Comparison of ENCODE assay signal across 9 cellular contexts in genomic region chrX:16671005-16671404, GRCh38. TPM values are rescaled to one million over a fixed set of nuclear protein-coding genes. Genes with fewer than 3 reads are reported as not detected.
DNase-seq lines count a peak whose midpoint lies in the region; ATAC-seq and TF ChIP-seq lines count a peak whose summit lies in the region.
"Had no signal": no experiment of that assay in that cellular context is flagged by ENCODE, and none has a peak within 500 bp of the region (broad histone marks: within the 10 kb centered on the region; RNA-seq: fewer than 3 reads in every experiment).

No MANE protein-coding gene starts in this region.

- H3K27me3 Mint-ChIP-seq in activated naive CD8-positive, alpha-beta T cell treated with anti-CD3 and anti-CD28 coated beads, Interleukin-2, amount 10 ng/mL, durations not matched to agents 7 days and 5 days = no peaks in the 10 kb centered on the region
- H3K27me3 Mint-ChIP-seq in activated naive CD8-positive, alpha-beta T cell treated with anti-CD3 and anti-CD28 coated beads for 36 hours = no peaks in the 10 kb centered on the region
- H3K27me3 Mint-ChIP-seq: activated naive CD8-positive, alpha-beta T cell had no signal

- peak; percentile 17 for TF ChIP-seq CTCF in NB4 (IDR thresholded peaks at IDR 0.05; ENCODE audit: low read depth, low read length)

- H3K36me3 Mint-ChIP-seq in activated naive CD8-positive, alpha-beta T cell treated with anti-CD3 and anti-CD28 coated beads, Interleukin-2, amount 10 ng/mL, durations not matched to agents 7 days and 5 days = no peaks in the 10 kb centered on the region
- H3K36me3 Mint-ChIP-seq in activated naive CD8-positive, alpha-beta T cell treated with anti-CD3 and anti-CD28 coated beads for 36 hours = peaks cover 5% of the 10 kb centered on the region
- H3K36me3 Mint-ChIP-seq: activated naive CD8-positive, alpha-beta T cell had no signal

- POLR2A ChIA-PET in activated naive CD8-positive, alpha-beta T cell treated with anti-CD3 and anti-CD28 coated beads, Interleukin-2, amount 10 ng/mL, durations not matched to agents 7 days and 5 days (lab: Charles Lee) = no interaction called here

- no peak overlapping the region for H3K4me3 Mint-ChIP-seq in activated naive CD8-positive, alpha-beta T cell treated with anti-CD3 and anti-CD28 coated beads, Interleukin-2, amount 10 ng/mL, durations not matched to agents 7 days and 5 days
- no peak overlapping the region for H3K4me3 Mint-ChIP-seq in activated naive CD8-positive, alpha-beta T cell treated with anti-CD3 and anti-CD28 coated beads for 36 hours
- H3K4me3 Mint-ChIP-seq: activated naive CD8-positive, alpha-beta T cell had no signal

- H3K4me3 ChIP-seq in NB4 (ENCODE audit: low read depth, low read length) (no peak overlapping the region), aorta (ENCODE audit: low read length in 2 of 2) (no peak overlapping the region)

- H3K9me3 ChIP-seq in aorta (ENCODE audit: control insufficient read depth, low read length) = no peaks in the 10 kb centered on the region

- DNase-seq in activated naive CD8-positive, alpha-beta T cell treated with anti-CD3 and anti-CD28 coated beads, Interleukin-2, amount 10 ng/mL, durations not matched to agents 7 days and 5 days = no peak
- no peak for DNase-seq in activated naive CD8-positive, alpha-beta T cell treated with anti-CD3 and anti-CD28 coated beads for 36 hours
- peak; percentile 61 for DNase-seq in NB4 (ENCODE audit: low read depth)
- peak; percentile 3 for DNase-seq in activated naive CD4-positive, alpha-beta T cell treated with Interleukin-2 at 50 U/mL for 16 hours
- peak; percentile 41 for DNase-seq in iPS-NIHi11 (ENCODE audit: low spot score)
- no peak for DNase-seq in aorta

- no peaks in the 10 kb centered on the region for H3K4me1 ChIP-seq in aorta (ENCODE audit: control insufficient read depth in 1 of 2, insufficient read depth in 2 of 2, low read length in 2 of 2)

- TF ChIP-seq POLR2A in NB4 (IDR thresholded peaks at IDR 0.05; ENCODE audit: extremely low read depth, insufficient read length) = no peak

- H3K36me3 ChIP-seq in aorta (ENCODE audit: control insufficient read depth in 1 of 2, insufficient read depth in 2 of 2, low read length in 1 of 2) = no peaks in the 10 kb centered on the region

- intact Hi-C loops in aorta (cut with DNase I) = no loop called here

- peaks cover 3% of the 10 kb centered on the region for H3K4me1 Mint-ChIP-seq in activated naive CD8-positive, alpha-beta T cell treated with anti-CD3 and anti-CD28 coated beads, Interleukin-2, amount 10 ng/mL, durations not matched to agents 7 days and 5 days
- no peaks in the 10 kb centered on the region for H3K4me1 Mint-ChIP-seq in activated naive CD8-positive, alpha-beta T cell treated with anti-CD3 and anti-CD28 coated beads for 36 hours

- peak; percentile 39 for ATAC-seq in activated naive CD8-positive, alpha-beta T cell treated with anti-CD3 and anti-CD28 coated beads, Interleukin-2, amount 10 ng/mL, durations not matched to agents 7 days and 5 days (ENCODE audit: low read depth)
- ATAC-seq in GM18520 (IDR thresholded peaks at IDR 0.05; ENCODE audit: unreplicated experiment) (no peak), HG03378 (IDR thresholded peaks at IDR 0.05; ENCODE audit: unreplicated experiment) (no peak), aorta (ENCODE audit: low FRiP score) (no peak)

- no peaks in the 10 kb centered on the region for H3K9me3 Mint-ChIP-seq in activated naive CD8-positive, alpha-beta T cell treated with anti-CD3 and anti-CD28 coated beads, Interleukin-2, amount 10 ng/mL, durations not matched to agents 7 days and 5 days
- no peaks in the 10 kb centered on the region for H3K9me3 Mint-ChIP-seq in activated naive CD8-positive, alpha-beta T cell treated with anti-CD3 and anti-CD28 coated beads for 36 hours

- no peak overlapping the region for H3K27ac Mint-ChIP-seq in activated naive CD8-positive, alpha-beta T cell treated with anti-CD3 and anti-CD28 coated beads, Interleukin-2, amount 10 ng/mL, durations not matched to agents 7 days and 5 days
- H3K27ac Mint-ChIP-seq in activated naive CD8-positive, alpha-beta T cell treated with anti-CD3 and anti-CD28 coated beads for 36 hours = no peak overlapping the region
- H3K27ac Mint-ChIP-seq: activated naive CD8-positive, alpha-beta T cell had no signal

- no peaks in the 10 kb centered on the region for H3K27me3 ChIP-seq in aorta (ENCODE audit: control insufficient read depth in 1 of 2, insufficient read depth in 2 of 2, low read length in 1 of 2)

- H3K27ac ChIP-seq in aorta (ENCODE audit: low read depth in 1 of 2, low read length in 2 of 2) = no peak overlapping the region

RNA-seq across cellular contexts. Expression of gene S100G, which starts 21.0 kb away (rescaled TPM):
- total RNA-seq in activated naive CD8-positive, alpha-beta T cell treated with anti-CD3 and anti-CD28 coated beads, Interleukin-2, amount 10 ng/mL, durations not matched to agents 7 days and 5 days = not detected
- total RNA-seq in activated naive CD8-positive, alpha-beta T cell treated with anti-CD3 and anti-CD28 coated beads for 36 hours = not detected
- not detected for total RNA-seq in aorta
- 1 to 10 TPM in 1 of 2 donors, not detected in 1; 2.4 TPM for polyA plus RNA-seq in aorta

RNA-seq across cellular contexts. Expression of gene CTPS2, which starts 41.5 kb away (rescaled TPM):
- 1 to 10 TPM; 6.0 to 6.9 TPM for total RNA-seq in activated naive CD8-positive, alpha-beta T cell treated with anti-CD3 and anti-CD28 coated beads, Interleukin-2, amount 10 ng/mL, durations not matched to agents 7 days and 5 days
- total RNA-seq in activated naive CD8-positive, alpha-beta T cell treated with anti-CD3 and anti-CD28 coated beads for 36 hours = 1 to 10 TPM; 6.6 to 7.1 TPM
- total RNA-seq in aorta = 10 to 100 TPM; 11.8 to 17.6 TPM
- polyA plus RNA-seq in aorta = 10 to 100 TPM in 1 of 2 donors, 1 to 10 TPM in 1; 5.1 to 12.4 TPM

RNA-seq across cellular contexts. Expression of gene SYAP1, which starts 48.4 kb away (rescaled TPM):
- total RNA-seq in activated naive CD8-positive, alpha-beta T cell treated with anti-CD3 and anti-CD28 coated beads, Interleukin-2, amount 10 ng/mL, durations not matched to agents 7 days and 5 days = 10 to 100 TPM; 15.9 to 17.2 TPM
- 10 to 100 TPM; 20.6 to 22.3 TPM for total RNA-seq in activated naive CD8-positive, alpha-beta T cell treated with anti-CD3 and anti-CD28 coated beads for 36 hours
- total RNA-seq in aorta = 10 to 100 TPM; 28.3 to 36.3 TPM
- polyA plus RNA-seq in aorta = 10 to 100 TPM; 13.2 to 13.5 TPM

Comparison
In these comparisons a context has a peak if more than half of its experiments do, and no peak if none do; other contexts are left out.
1. DNase-seq: peak in NB4 (single experiment), activated naive CD4-positive, alpha-beta T cell treated with Interleukin-2 at 50 U/mL for 16 hours (single experiment) and iPS-NIHi11 (single experiment); none in activated naive CD8-positive, alpha-beta T cell treated with anti-CD3 and anti-CD28 coated beads, Interleukin-2, amount 10 ng/mL, durations not matched to agents 7 days and 5 days (single experiment), activated naive CD8-positive, alpha-beta T cell treated with anti-CD3 and anti-CD28 coated beads for 36 hours (single experiment) and aorta (0 of 2).